In genomic region chr7:150901160-150902035, GRCh38 we compare ENCODE assay signal across 1 cellular context.
TF ChIP-seq lines count a peak whose summit lies in the region.

No MANE protein-coding gene starts in this region.

TF ChIP-seq in K562, 482 proteins besides CTCF, POLR2A, EP300 and RAD21:
- TF ChIP-seq RCOR1 (IDR thresholded peaks at IDR 0.05; ENCODE audit: borderline replicate concordance in 1 of 2, low read depth in 2 of 2, low read length in 2 of 2) (peak in 1 of 2 experiments; percentile 44; a peak in 1 of 4 replicates), NFIC (IDR thresholded peaks at IDR 0.05) (peak; percentile 69), E2F4 (CRISPR knock-in tag; IDR thresholded peaks at IDR 0.05; ENCODE audit: low read depth) (no peak)
